28 cellular contexts compared by ENCODE assay signal in genomic region chr9:37002036-37002412, GRCh38. TPM values are rescaled to one million over a fixed set of nuclear protein-coding genes. Genes with fewer than 3 reads are reported as not detected.
DNase-seq lines count a peak whose midpoint lies in the region; ATAC-seq, FAIRE-seq and TF ChIP-seq lines count a peak whose summit lies in the region.
"Had no signal": no experiment of that assay in that cellular context is flagged by ENCODE, and none has a peak within 500 bp of the region (broad histone marks: within the 10 kb centered on the region; RNA-seq: fewer than 3 reads in every experiment).

No MANE protein-coding gene starts in this region.

- H3K9me3 ChIP-seq in OCI-LY1 (ENCODE audit: low read length), result no peaks in the 10 kb centered on the region
- H3K9me3 ChIP-seq in H1 (ENCODE audit: insufficient read depth in 2 of 2, low read depth in 1 of 2, low read length in 1 of 2), result no peaks in the 10 kb centered on the region
- H3K9me3 ChIP-seq in neuronal stem cell (replicated peaks in 1 of 2; ENCODE audit: control insufficient read depth in 2 of 2, insufficient read depth in 1 of 2, low read depth in 1 of 2, low read length in 2 of 2), result no peaks in the 10 kb centered on the region
- no peaks in the 10 kb centered on the region for H3K9me3 ChIP-seq in esophagus muscularis mucosa
- H3K9me3 ChIP-seq: adrenal gland, heart left ventricle, ovary, tibial nerve had no signal

- no peak overlapping the region for H3K56ac ChIP-seq in H1 (replicated peaks; ENCODE audit: insufficient read length, low read depth, low read length)

- TF ChIP-seq CTCF in GM12865 (IDR thresholded peaks at IDR 0.05; ENCODE audit: insufficient read depth, low read depth, low read length, missing control alignments) (no peak), OCI-LY1 (IDR thresholded peaks at IDR 0.05; ENCODE audit: low read length) (no peak), H1 (IDR thresholded peaks at IDR 0.05; ENCODE audit: control extremely low read depth in 1 of 3, insufficient read depth in 1 of 3, low read depth in 1 of 3, low read length in 3 of 3) (no peak), esophagus muscularis mucosa (IDR thresholded peaks at IDR 0.05) (no peak)

- H4K5ac ChIP-seq in H1 (ENCODE audit: insufficient read length, low read depth, low read length), result no peak overlapping the region

- TF ChIP-seq EP300 in H1 (IDR thresholded peaks at IDR 0.05; ENCODE audit: borderline replicate concordance in 1 of 2, low read depth in 2 of 2, low read length in 2 of 2) (no peak), esophagus muscularis mucosa (IDR thresholded peaks at IDR 0.05) (no peak)

- H2AK5ac ChIP-seq in H1 (ENCODE audit: low read depth, low read length) (no peak overlapping the region), neuronal stem cell (ENCODE audit: low read depth, low read length) (no peak overlapping the region)

- H3K18ac ChIP-seq in H1 (ENCODE audit: extremely low read depth, low read length), result no peak overlapping the region; the same call in 1 of the 2 replicates
- peak overlapping the region; percentile 44 for H3K18ac ChIP-seq in neuronal stem cell (ENCODE audit: low read length)

- H3K4ac ChIP-seq in H1 (replicated peaks; ENCODE audit: insufficient read length, low read depth, low read length), result no peak overlapping the region
- H3K4ac ChIP-seq in neuronal stem cell (ENCODE audit: low read length), result no peak overlapping the region

- H3K4me2 ChIP-seq in OCI-LY1 (ENCODE audit: low read length) (peak overlapping the region; percentile 58), H1 (ENCODE audit: insufficient read depth in 1 of 2, low read depth in 2 of 2, low read length in 2 of 2) (peak overlapping the region; percentile 72 to 80), neuronal stem cell (ENCODE audit: insufficient read depth, low read length, poor library complexity, severe bottlenecking) (peak overlapping the region; percentile 81)

- H3K23ac ChIP-seq in H1 (ENCODE audit: insufficient read length) (no peak overlapping the region), neuronal stem cell (ENCODE audit: low read depth, low read length, poor library complexity) (peak overlapping the region; percentile 38)

- H2AFZ ChIP-seq in OCI-LY1 (ENCODE audit: low read length) (no peak overlapping the region), H1 (ENCODE audit: low read length) (peak overlapping the region; percentile 35; the same call in 1 of the 2 replicates), neuronal stem cell (ENCODE audit: low read length) (no peak overlapping the region)

- 0 out of 2 replicates have a peak, but pooled peaks cover 16% of the 10 kb centered on the region for H3F3A ChIP-seq in OCI-LY1 (ENCODE audit: insufficient read depth, low read length)

- 53% methylated on average over 11 of the region's 11 CpGs; no CpG with 5 or more reads in 1 of the 2 experiments for WGBS in H1 (ENCODE audit: extremely low coverage in 1 of 2, insufficient coverage in 1 of 2, insufficient read length in 1 of 2, insufficient replicate concordance in 2 of 2, low coverage in 1 of 2, low lambda C conversion rate in 2 of 2, missing lambda C conversion rate in 1 of 2), 2 experiments
- no CpG with 5 or more reads among the region's 11 CpGs for WGBS in neuronal stem cell (ENCODE audit: extremely low coverage in 2 of 2, insufficient read length in 2 of 2, insufficient replicate concordance in 1 of 2), 2 donors
- 57% methylated on average over 7 of the region's 11 CpGs for WGBS in esophagus muscularis mucosa

- CTCF ChIA-PET in H1 (lab: Charles Lee; ENCODE audit: partially characterized antibody), result interaction anchor here (1.4 to 1.5 kb wide), 2 partner anchors 10 to 260 kb away, joined by 5 read pairs; no protein-coding TSS in a partner anchor

- H3K36me3 ChIP-seq in OCI-LY1 (ENCODE audit: insufficient read depth, low read length) (peaks cover 52% of the 10 kb centered on the region; the same call in 1 of the 2 replicates), H1 (ENCODE audit: control insufficient read depth in 2 of 4, insufficient read depth in 4 of 4, low read length in 3 of 4) (no peaks in the 10 kb centered on the region), neuronal stem cell (replicated peaks in 1 of 2; ENCODE audit: control insufficient read depth in 2 of 2, insufficient read depth in 2 of 2, low read length in 2 of 2) (peaks cover 0 to 92% of the 10 kb centered on the region in 2 donors), esophagus muscularis mucosa (no peaks in the 10 kb centered on the region)
- H3K36me3 ChIP-seq: adrenal gland, heart left ventricle, ovary, tibial nerve had no signal

- H2BK120ac ChIP-seq in H1 (replicated peaks; ENCODE audit: low read depth, low read length) (no peak overlapping the region), neuronal stem cell (ENCODE audit: low read depth, low read length) (no peak overlapping the region)

- peaks cover 6% of the 10 kb centered on the region; the same call in 1 of the 2 replicates for H3K23me2 ChIP-seq in H1 (ENCODE audit: low read depth, low read length)

- H3K4me3 ChIP-seq in GM12865 (ENCODE audit: low read depth, low read length) (peak overlapping the region; percentile 59), OCI-LY1 (ENCODE audit: low read depth, low read length, poor library complexity, severe bottlenecking) (peak overlapping the region; percentile 41), H1 (ENCODE audit: extremely low read depth in 1 of 4, insufficient read depth in 2 of 4, low read depth in 3 of 4, low read length in 4 of 4) (peak overlapping the region; percentile 39 to 59 (median 44); a peak in 5 of 8 replicates), neuronal stem cell (ENCODE audit: low read length in 2 of 2) (no peak overlapping the region), esophagus muscularis mucosa (no peak overlapping the region)
- H3K4me3 ChIP-seq: adrenal gland, heart left ventricle, ovary had no signal

- H3K27me3 ChIP-seq in OCI-LY1 (ENCODE audit: insufficient read depth, low read length) (no peaks in the 10 kb centered on the region), H1 (replicated peaks in 1 of 4; ENCODE audit: control insufficient read depth in 3 of 4, extremely low read depth in 1 of 4, insufficient read depth in 3 of 4, low read length in 3 of 4) (peaks cover 15 to 50% (median 49%) of the 10 kb centered on the region in 4 experiments), neuronal stem cell (ENCODE audit: control insufficient read depth in 3 of 3, insufficient read depth in 3 of 3, low read depth in 1 of 3, low read length in 3 of 3) (peaks cover 0 to 41% (median 2%) of the 10 kb centered on the region in 3 experiments), esophagus muscularis mucosa (peaks cover 0 to 86% (median 15%) of the 10 kb centered on the region in 4 donors)
- H3K27me3 ChIP-seq: ovary had no signal

- H2BK20ac ChIP-seq in H1 (ENCODE audit: low read length), result no peak overlapping the region

- H3K14ac ChIP-seq in H1 (ENCODE audit: insufficient read length) (no peak overlapping the region), neuronal stem cell (ENCODE audit: low read length) (no peak overlapping the region)

- FAIRE-seq in H1 (lab: Jason Lieb, UNC), result no peak
- no peak for FAIRE-seq in HTR-8/SVneo (lab: Jason Lieb, UNC)
- FAIRE-seq: islet of Langerhans had no signal

- no peaks in the 10 kb centered on the region for H4K20me1 ChIP-seq in OCI-LY1 (ENCODE audit: insufficient read depth, low read length)
- no peaks in the 10 kb centered on the region for H4K20me1 ChIP-seq in H1 (replicated peaks in 1 of 2; ENCODE audit: control insufficient read depth in 1 of 2, insufficient read depth in 2 of 2, low read length in 2 of 2)

- no peak for TF ChIP-seq RAD21 in H1 (IDR thresholded peaks at IDR 0.05 in 1 of 2, conservative IDR thresholded peaks at IDR 0.05 in 1 of 2; ENCODE audit: low read depth in 2 of 2, low read length in 2 of 2)

- intact Hi-C loops in esophagus muscularis mucosa (cut with DNase I) (no loop called here), Right ventricle myocardium superior (cut with DNase I) (no loop called here)

- no peak for ATAC-seq in Right ventricle myocardium superior (ENCODE audit: poor library complexity)
- ATAC-seq: heart left ventricle, left ventricle myocardium superior, natural killer cell, right cardiac atrium had no signal

- H4K91ac ChIP-seq in H1 (replicated peaks; ENCODE audit: insufficient read length, low read length), result no peak overlapping the region
- H4K91ac ChIP-seq in neuronal stem cell (ENCODE audit: low read depth, low read length, poor library complexity), result no peak overlapping the region

- no peaks in the 10 kb centered on the region for H3K9me2 ChIP-seq in OCI-LY1 (ENCODE audit: low read depth, low read length)

- H4K8ac ChIP-seq in H1 (ENCODE audit: extremely low read depth, insufficient read depth, low read length) (no peak overlapping the region), neuronal stem cell (ENCODE audit: low read depth, low read length) (no peak overlapping the region)

- H2BK15ac ChIP-seq in H1 (ENCODE audit: low read length) (no peak overlapping the region), neuronal stem cell (ENCODE audit: low read length) (no peak overlapping the region)

- DNase-seq in GM12865 (ENCODE audit: low read depth), result no peak
- no peak for DNase-seq in H1 (ENCODE audit: low read depth in 1 of 2, low spot score in 2 of 2)
- no peak for DNase-seq in neuronal stem cell (ENCODE audit: low spot score)
- no peak for DNase-seq in HTR-8/SVneo (ENCODE audit: insufficient read length, low spot score)
- no peak for DNase-seq in esophagus muscularis mucosa (ENCODE audit: extremely low spot score)
- DNase-seq in NCI-H1417 (lab: John Stamatoyannopoulos, UW), result no peak
- no peak for DNase-seq in Right ventricle myocardium superior
- DNase-seq: activated gamma-delta T cell; adrenal gland; CD4-positive, CD25-positive, alpha-beta regulatory T cell; EL; GOT3; heart left ventricle; left ventricle myocardium superior; natural killer cell; NCI-H1694 treated with DMSO at 0.1 percent for 48 hours; NCI-H524 treated with DMSO at 0.1 percent for 48 hours; ovary; right cardiac atrium; stimulated activated CD4-positive, alpha-beta T cell treated with anti-CD3 and anti-CD28 coated beads, Interleukin-4, amount 100 ng/mL, for 1 hour; stimulated activated naive CD4-positive, alpha-beta T cell treated with Interleukin-2 at 50 U/mL for 16 hours had no signal

- TF ChIP-seq POLR2A in H1 (IDR thresholded peaks at IDR 0.05; ENCODE audit: control extremely low read depth in 1 of 2, low read depth in 2 of 2, low read length in 2 of 2), result no peak
- no peak for TF ChIP-seq POLR2A in esophagus muscularis mucosa (IDR thresholded peaks at IDR 0.05; ENCODE audit: low read depth)

- H3K9ac ChIP-seq in OCI-LY1 (ENCODE audit: low read length), result peak overlapping the region; percentile 59
- H3K9ac ChIP-seq in H1 (replicated peaks in 1 of 4; ENCODE audit: extremely low read depth in 1 of 4, low read depth in 3 of 4, low read length in 3 of 4), result no peak overlapping the region
- no peak overlapping the region for H3K9ac ChIP-seq in neuronal stem cell (ENCODE audit: low read depth, low read length, poor library complexity)

- POLR2A ChIA-PET in H1 (lab: Charles Lee; ENCODE audit: partially characterized antibody), result no interaction called here

- H3K4me1 ChIP-seq in OCI-LY1 (ENCODE audit: insufficient read depth, low read length, severe bottlenecking) (peaks cover 100% of the 10 kb centered on the region), H1 (replicated peaks in 1 of 4; ENCODE audit: control insufficient read depth in 3 of 4, insufficient read depth in 4 of 4, low read length in 3 of 4) (peaks cover 0 to 8% (median 1%) of the 10 kb centered on the region in 4 experiments; a peak in 2 of 7 replicates), neuronal stem cell (ENCODE audit: control insufficient read depth in 2 of 2, insufficient read depth in 1 of 2, low read depth in 1 of 2, low read length in 2 of 2) (peaks cover 6 to 11% of the 10 kb centered on the region in 2 donors), esophagus muscularis mucosa (peaks cover 0 to 7% (median 6%) of the 10 kb centered on the region in 4 donors)
- H3K4me1 ChIP-seq: adrenal gland had no signal

- H2BK12ac ChIP-seq in H1 (ENCODE audit: low read depth, low read length) (no peak overlapping the region), neuronal stem cell (ENCODE audit: low read length) (no peak overlapping the region)

- H3K27ac ChIP-seq in OCI-LY1 (ENCODE audit: low read depth, low read length, poor library complexity, severe bottlenecking), result peak overlapping the region; percentile 96
- H3K27ac ChIP-seq in H1 (ENCODE audit: low read depth, low read length), result no peak overlapping the region
- H3K27ac ChIP-seq in neuronal stem cell (replicated peaks; ENCODE audit: low read length), result no peak overlapping the region
- no peak overlapping the region for H3K27ac ChIP-seq in esophagus muscularis mucosa (replicated peaks in 1 of 4)
- H3K27ac ChIP-seq: adrenal gland, heart left ventricle, ovary had no signal

- H2BK5ac ChIP-seq in H1 (ENCODE audit: low read depth, low read length) (no peak overlapping the region), neuronal stem cell (ENCODE audit: low read length) (no peak overlapping the region)

- peaks cover 4% of the 10 kb centered on the region; the same call in 1 of the 2 replicates for H3K79me2 ChIP-seq in OCI-LY1 (ENCODE audit: insufficient read depth, low read length)
- H3K79me2 ChIP-seq in H1 (ENCODE audit: control insufficient read depth in 1 of 2, insufficient read depth in 2 of 2, low read length in 2 of 2), result no peaks in the 10 kb centered on the region

- H3K79me1 ChIP-seq in H1 (ENCODE audit: low read depth, low read length) (no peaks in the 10 kb centered on the region), neuronal stem cell (ENCODE audit: low read depth, low read length) (no peaks in the 10 kb centered on the region)

RNA-seq across cellular contexts. Expression of gene PAX5, which starts 32.0 kb away (rescaled TPM):
- 0.13 and 0.43 TPM in 2 replicates for total RNA-seq in H1 (2021; fragmentation: NEBNext Ultra II Directional; extraction: Animal tissue kit (Norgen Biotek cat#: 25700))
- 0.29 and 0.44 TPM in 2 replicates for polyA plus RNA-seq in H1 (2011; rRNA removed)
- polyA plus RNA-seq in H1 (2011; cell fraction: cytosol; rRNA removed), result 0.09 TPM
- polyA plus RNA-seq in H1 (2011; cell fraction: nucleus; rRNA removed), result 0.14 TPM
- polyA plus RNA-seq in H1 (2012, experiment 1 of 2), result 0.14 to 0.19 TPM (median 0.18 TPM) in 4 replicates
- polyA plus RNA-seq in H1 (2012, experiment 2 of 2), result 0.07 TPM
- polyA plus RNA-seq in H1 (2013, experiment 1 of 2), result 0.14 TPM
- 0.18 TPM for polyA plus RNA-seq in H1 (2013, experiment 2 of 2)
- polyA minus RNA-seq in H1 (2011; rRNA and poly(A)+ RNA removed), result 0.09 and 0.27 TPM in 2 replicates
- polyA minus RNA-seq in H1 (2011; cell fraction: cytosol; rRNA and poly(A)+ RNA removed), result not detected
- 0.90 TPM for polyA minus RNA-seq in H1 (2011; cell fraction: nucleus; rRNA and poly(A)+ RNA removed)
- polyA plus RNA-seq in neuronal stem cell (2013, experiment 1 of 2), result not detected
- polyA plus RNA-seq in neuronal stem cell (2013, experiment 2 of 2), result under 0.01 TPM
- under 1 TPM in 1 of 4 donors, not detected in 3; 0.17 TPM for total RNA-seq in esophagus muscularis mucosa
- not detected for total RNA-seq in Right ventricle myocardium superior
- total RNA-seq: left ventricle myocardium superior, LHCN-M2, mesothelial cell of epicardium, RPMI7951, SK-MEL-5, tibial nerve had no signal
- polyA plus RNA-seq: right cardiac atrium had no signal

Comparison
In these comparisons a context has a peak if more than half of its experiments do, and no peak if none do; other contexts are left out.
1. H3K4me3 ChIP-seq: peak in GM12865 (single experiment), OCI-LY1 (single experiment) and H1 (4 of 4); none in neuronal stem cell (0 of 2) and esophagus muscularis mucosa (0 of 4).
2. Peak in every context shown above with its lines, with median percentiles within 50 percentile points of each other: H3K4me2 ChIP-seq.